ENCODE assay signal across 10 cellular contexts in the genomic region with DNA sequence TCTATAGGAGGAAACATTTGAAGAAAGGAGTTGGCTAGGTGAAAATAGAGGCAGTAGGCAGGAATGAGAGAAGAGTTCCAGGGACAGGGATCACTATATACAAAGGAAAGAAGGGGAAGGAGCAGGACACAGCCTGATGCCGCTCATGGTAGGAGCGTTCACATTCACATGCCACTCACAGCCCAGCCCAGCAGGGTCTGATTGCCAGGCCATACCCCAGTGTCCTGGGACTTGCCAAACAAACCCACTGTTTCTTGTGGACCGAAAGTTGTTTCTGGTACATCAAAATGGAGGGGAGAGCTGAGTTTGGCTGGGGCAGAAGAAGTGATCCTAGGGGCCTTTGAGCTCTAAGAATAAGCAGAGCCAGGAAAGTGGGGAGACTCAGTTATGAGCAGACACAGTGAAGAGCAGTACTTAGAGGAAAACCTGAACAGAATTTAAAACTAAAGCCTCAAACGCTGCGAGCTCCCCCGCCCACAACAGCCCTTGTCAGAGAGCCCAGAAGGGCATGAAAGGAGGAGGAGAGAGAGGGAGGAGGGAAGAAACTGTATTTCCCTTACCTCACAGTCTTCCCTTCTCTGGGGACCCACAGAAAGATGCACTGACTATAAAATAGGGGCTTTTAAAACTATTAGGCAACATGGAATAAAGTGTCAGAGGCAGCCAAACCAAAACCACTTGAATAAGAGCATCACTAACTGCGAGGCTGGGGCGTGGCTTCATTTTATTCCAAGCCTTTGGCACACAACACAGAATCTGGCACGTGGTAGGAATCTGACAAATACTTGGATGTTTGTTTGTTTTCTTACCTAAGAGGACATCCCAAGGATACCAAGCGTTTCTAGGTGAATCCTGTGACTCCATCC.
DNase-seq lines count a peak whose midpoint lies in the region; ATAC-seq, FAIRE-seq and TF ChIP-seq lines count a peak whose summit lies in the region.
"Had no signal": no experiment of that assay in that cellular context is flagged by ENCODE, and none has a peak within 500 bp of the region (broad histone marks: within the 10 kb centered on the region; RNA-seq: fewer than 3 reads in every experiment).

No MANE protein-coding gene starts in this region.

- H3K27me3 Mint-ChIP-seq in activated CD4-positive, alpha-beta T cell treated with anti-CD3 and anti-CD28 coated beads, Interleukin-2, amount 10 ng/mL, durations not matched to agents 24 days and 14 days, result peaks cover 6% of the 10 kb centered on the region

- no peaks in the 10 kb centered on the region for H3K36me3 ChIP-seq in bronchial epithelial cell (ENCODE audit: control insufficient read depth, insufficient read depth, low read length)

- H3K27ac Mint-ChIP-seq in activated CD4-positive, alpha-beta T cell treated with anti-CD3 and anti-CD28 coated beads, Interleukin-2, amount 10 ng/mL, durations not matched to agents 24 days and 14 days, result no peak overlapping the region
- H3K27ac Mint-ChIP-seq: activated naive CD4-positive, alpha-beta T cell treated with anti-CD3 and anti-CD28 coated beads for 36 hours had no signal

- H3K4me2 ChIP-seq in A549, result peak overlapping the region; percentile 45

- H3K27ac ChIP-seq in A549, result peak overlapping the region in 1 of 2 experiments; percentile 33; a peak in 3 of 6 replicates

- POLR2A ChIA-PET in A549 (lab: Yijun Ruan, JAX), result no interaction called here

- CTCF ChIA-PET in A549 (lab: Yijun Ruan, JAX), result interaction anchor here (1.0 to 2.9 kb wide), 4 partner anchors 10 to 71 kb away, joined by 3 to 10 read pairs (median 7); no protein-coding TSS in a partner anchor

- H3K27me3 ChIP-seq in bronchial epithelial cell (ENCODE audit: control insufficient read depth, insufficient read depth, low read length), result no peaks in the 10 kb centered on the region

- no peak for FAIRE-seq in A549 (lab: Jason Lieb, UNC)
- FAIRE-seq in bronchial epithelial cell (lab: Jason Lieb, UNC), result no peak

- H3K36me3 Mint-ChIP-seq in activated CD4-positive, alpha-beta T cell treated with anti-CD3 and anti-CD28 coated beads, Interleukin-2, amount 10 ng/mL, durations not matched to agents 24 days and 14 days (ENCODE audit: low read depth), result no peaks in the 10 kb centered on the region

- H3K4me1 Mint-ChIP-seq in activated CD4-positive, alpha-beta T cell treated with anti-CD3 and anti-CD28 coated beads, Interleukin-2, amount 10 ng/mL, durations not matched to agents 24 days and 14 days, result no peaks in the 10 kb centered on the region

- intact Hi-C loops in activated CD4-positive, alpha-beta T cell treated with anti-CD3 and anti-CD28 coated beads, Interleukin-2, amount 10 ng/mL, durations not matched to agents 24 days and 14 days (cut with micrococcal nuclease), result no loop called here

- H3K9me3 ChIP-seq in A549, result no peaks in the 10 kb centered on the region

- H3K4me3 ChIP-seq in A549 (no peak overlapping the region), bronchial epithelial cell (ENCODE audit: low read depth, low read length) (no peak overlapping the region)

- WGBS in A549 (ENCODE audit: missing lambda C conversion rate), result 41% methylated on average over 10 of the region's 10 CpGs

- H3K9me3 Mint-ChIP-seq in activated CD4-positive, alpha-beta T cell treated with anti-CD3 and anti-CD28 coated beads, Interleukin-2, amount 10 ng/mL, durations not matched to agents 24 days and 14 days, result no peaks in the 10 kb centered on the region
- H3K9me3 Mint-ChIP-seq: activated naive CD4-positive, alpha-beta T cell treated with anti-CD3 and anti-CD28 coated beads for 36 hours had no signal

- no peak for TF ChIP-seq CTCF in A549 (IDR thresholded peaks at IDR 0.05)
- TF ChIP-seq CTCF in bronchial epithelial cell (IDR thresholded peaks at IDR 0.05; ENCODE audit: insufficient read depth, low read length, severe bottlenecking), result no peak

- TF ChIP-seq POLR2A in A549 (IDR thresholded peaks at IDR 0.05; ENCODE audit: low read length), result no peak

- H3K4me1 ChIP-seq in A549, result peaks cover 33% of the 10 kb centered on the region

- ATAC-seq in A549, result peak; percentile 82 to 86
- no peak for ATAC-seq in HG03342 (IDR thresholded peaks at IDR 0.05; ENCODE audit: unreplicated experiment)

- TF ChIP-seq RAD21 in A549 (conservative IDR thresholded peaks at IDR 0.05 in 1 of 2, IDR thresholded peaks at IDR 0.05 in 1 of 2), result no peak

- DNase-seq in A549 (ENCODE audit: low read depth in 1 of 2, low spot score in 1 of 2), result peak; percentile 28 to 50
- DNase-seq in NCI-H128 (lab: John Stamatoyannopoulos, UW; ENCODE audit: unreplicated experiment), result peak; percentile 47
- peak; percentile 80 for DNase-seq in bronchial epithelial cell (ENCODE audit: low read depth)
- DNase-seq in medulla oblongata (ENCODE audit: extremely low spot score), result peak; percentile 90
- DNase-seq in activated CD4-positive, alpha-beta T cell treated with anti-CD3 and anti-CD28 coated beads, Interleukin-2, amount 10 ng/mL, durations not matched to agents 24 days and 14 days, result no peak
- DNase-seq in activated CD4-positive, CD25-positive, alpha-beta regulatory T cell (lab: John Stamatoyannopoulos, UW), result no peak
- no peak for DNase-seq in GDM1 (lab: John Stamatoyannopoulos, UW)
- DNase-seq: activated naive CD4-positive, alpha-beta T cell treated with anti-CD3 and anti-CD28 coated beads for 36 hours; Caco-2 had no signal

- TF ChIP-seq EP300 in A549 (IDR thresholded peaks at IDR 0.05), result no peak

- no peak overlapping the region for H3K4me3 Mint-ChIP-seq in activated CD4-positive, alpha-beta T cell treated with anti-CD3 and anti-CD28 coated beads, Interleukin-2, amount 10 ng/mL, durations not matched to agents 24 days and 14 days
- H3K4me3 Mint-ChIP-seq: activated naive CD4-positive, alpha-beta T cell treated with anti-CD3 and anti-CD28 coated beads for 36 hours had no signal

TF ChIP-seq in A549, 52 proteins besides CTCF, POLR2A, EP300 and RAD21:
- TF ChIP-seq NR3C1 (IDR thresholded peaks at IDR 0.05), result no peak
- no peak for TF ChIP-seq HOXB13 (CRISPR knock-in tag; IDR thresholded peaks at IDR 0.05; ENCODE audit: low read depth)
- no peak for TF ChIP-seq ZC3H11A (IDR thresholded peaks at IDR 0.05)
- TF ChIP-seq, protein P1, sequence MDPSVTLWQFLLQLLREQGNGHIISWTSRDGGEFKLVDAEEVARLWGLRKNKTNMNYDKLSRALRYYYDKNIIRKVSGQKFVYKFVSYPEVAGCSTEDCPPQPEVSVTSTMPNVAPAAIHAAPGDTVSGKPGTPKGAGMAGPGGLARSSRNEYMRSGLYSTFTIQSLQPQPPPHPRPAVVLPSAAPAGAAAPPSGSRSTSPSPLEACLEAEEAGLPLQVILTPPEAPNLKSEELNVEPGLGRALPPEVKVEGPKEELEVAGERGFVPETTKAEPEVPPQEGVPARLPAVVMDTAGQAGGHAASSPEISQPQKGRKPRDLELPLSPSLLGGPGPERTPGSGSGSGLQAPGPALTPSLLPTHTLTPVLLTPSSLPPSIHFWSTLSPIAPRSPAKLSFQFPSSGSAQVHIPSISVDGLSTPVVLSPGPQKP (IDR thresholded peaks at IDR 0.05; ENCODE audit: low read depth, low read length), result no peak
- no peak for TF ChIP-seq PHF8 (IDR thresholded peaks at IDR 0.05; ENCODE audit: borderline replicate concordance, low read depth)
- TF ChIP-seq, protein P2, sequence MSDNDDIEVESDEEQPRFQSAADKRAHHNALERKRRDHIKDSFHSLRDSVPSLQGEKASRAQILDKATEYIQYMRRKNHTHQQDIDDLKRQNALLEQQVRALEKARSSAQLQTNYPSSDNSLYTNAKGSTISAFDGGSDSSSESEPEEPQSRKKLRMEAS (IDR thresholded peaks at IDR 0.05), result peak; percentile 55
- no peak for TF ChIP-seq NFE2L2 (conservative IDR thresholded peaks at IDR 0.05; ENCODE audit: low read length)
- TF ChIP-seq HEYL (CRISPR knock-in tag; IDR thresholded peaks at IDR 0.05), result no peak
- TF ChIP-seq, protein P3, sequence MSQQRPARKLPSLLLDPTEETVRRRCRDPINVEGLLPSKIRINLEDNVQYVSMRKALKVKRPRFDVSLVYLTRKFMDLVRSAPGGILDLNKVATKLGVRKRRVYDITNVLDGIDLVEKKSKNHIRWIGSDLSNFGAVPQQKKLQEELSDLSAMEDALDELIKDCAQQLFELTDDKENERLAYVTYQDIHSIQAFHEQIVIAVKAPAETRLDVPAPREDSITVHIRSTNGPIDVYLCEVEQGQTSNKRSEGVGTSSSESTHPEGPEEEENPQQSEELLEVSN (IDR thresholded peaks at IDR 0.05; ENCODE audit: borderline replicate concordance, low read depth), result no peak
- TF ChIP-seq, protein P4, sequence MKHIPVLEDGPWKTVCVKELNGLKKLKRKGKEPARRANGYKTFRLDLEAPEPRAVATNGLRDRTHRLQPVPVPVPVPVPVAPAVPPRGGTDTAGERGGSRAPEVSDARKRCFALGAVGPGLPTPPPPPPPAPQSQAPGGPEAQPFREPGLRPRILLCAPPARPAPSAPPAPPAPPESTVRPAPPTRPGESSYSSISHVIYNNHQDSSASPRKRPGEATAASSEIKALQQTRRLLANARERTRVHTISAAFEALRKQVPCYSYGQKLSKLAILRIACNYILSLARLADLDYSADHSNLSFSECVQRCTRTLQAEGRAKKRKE (CRISPR knock-in tag; IDR thresholded peaks at IDR 0.05; ENCODE audit: low read depth), result no peak
- TF ChIP-seq, protein P5, sequence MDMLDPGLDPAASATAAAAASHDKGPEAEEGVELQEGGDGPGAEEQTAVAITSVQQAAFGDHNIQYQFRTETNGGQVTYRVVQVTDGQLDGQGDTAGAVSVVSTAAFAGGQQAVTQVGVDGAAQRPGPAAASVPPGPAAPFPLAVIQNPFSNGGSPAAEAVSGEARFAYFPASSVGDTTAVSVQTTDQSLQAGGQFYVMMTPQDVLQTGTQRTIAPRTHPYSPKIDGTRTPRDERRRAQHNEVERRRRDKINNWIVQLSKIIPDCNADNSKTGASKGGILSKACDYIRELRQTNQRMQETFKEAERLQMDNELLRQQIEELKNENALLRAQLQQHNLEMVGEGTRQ (IDR thresholded peaks at IDR 0.05), result peak; percentile 27; the same call in 1 of the 2 replicates
- TF ChIP-seq GATA3 (IDR thresholded peaks at IDR 0.05; ENCODE audit: borderline replicate concordance), result no peak

Comparison
In these comparisons a context has a peak if more than half of its experiments do, and no peak if none do; other contexts are left out.
1. DNase-seq: peak in A549 (2 of 2), NCI-H128 (single experiment), bronchial epithelial cell (single experiment) and medulla oblongata (single experiment); none in activated CD4-positive, alpha-beta T cell treated with anti-CD3 and anti-CD28 coated beads, Interleukin-2, amount 10 ng/mL, durations not matched to agents 24 days and 14 days (single experiment), activated CD4-positive, CD25-positive, alpha-beta regulatory T cell (0 of 4) and GDM1 (single experiment).